In genomic region chr5:73900566-73900965, GRCh38 we compare ENCODE assay signal across 1 cellular context.
TF ChIP-seq lines count a peak whose summit lies in the region.

No MANE protein-coding gene starts in this region.

TF ChIP-seq in GM23338, 12 proteins besides CTCF, POLR2A, EP300 and RAD21 (continued from another document):
- no peak for TF ChIP-seq ZNF462 (CRISPR knock-in tag; IDR thresholded peaks at IDR 0.05)
- TF ChIP-seq NANOG (IDR thresholded peaks at IDR 0.05; ENCODE audit: borderline replicate concordance): no peak
TF ChIP-seq in GM23338: peak in this region for 0.
